ENCODE assay signal across 7 cellular contexts in genomic region chr9:125082197-125082596, GRCh38.
DNase-seq lines count a peak whose midpoint lies in the region; ATAC-seq, FAIRE-seq and TF ChIP-seq lines count a peak whose summit lies in the region.
"Not testable (repeated sequence)": the region's sequence is repeated elsewhere in the genome, so short reads cannot be mapped to it uniquely, and the experiment has no call there.

No MANE protein-coding gene starts in this region.

- H3K36me3 ChIP-seq in BLaER1 (peaks cover 59% of the 10 kb centered on the region), DND-41 (ENCODE audit: insufficient read depth, low read length) (peaks cover 24% of the 10 kb centered on the region)
- H3K36me3 ChIP-seq in HEK293 (ENCODE audit: control insufficient read depth in 2 of 2, insufficient read depth in 1 of 2, low read length in 2 of 2); K562 (ENCODE audit: control insufficient read depth, insufficient read depth, low read length): not testable (repeated sequence)

- not testable (repeated sequence) for H3K4me1 Mint-ChIP-seq in activated CD8-positive, alpha-beta T cell treated with anti-CD3 and anti-CD28 coated beads for 36 hours (ENCODE audit: low read depth)

- H2AFZ ChIP-seq in DND-41 (ENCODE audit: low read depth, low read length); K562 (ENCODE audit: low read depth, low read length): not testable (repeated sequence)

- peaks cover 68% of the 10 kb centered on the region for H3K9me3 ChIP-seq in BLaER1
- peaks cover 34% of the 10 kb centered on the region for H3K9me3 ChIP-seq in DND-41 (ENCODE audit: insufficient read depth, low read length, severe bottlenecking)
- H3K9me3 ChIP-seq in HEK293 (ENCODE audit: control insufficient read depth, insufficient read depth, low read depth, low read length) = not testable (repeated sequence)
- H3K9me3 ChIP-seq in K562 (replicated peaks; ENCODE audit: control insufficient read depth, insufficient read depth, low read depth, low read length) = peaks cover 12% of the 10 kb centered on the region

- not testable (repeated sequence) for H3K27me3 ChIP-seq in BLaER1; DND-41 (ENCODE audit: insufficient read depth, low read length, poor library complexity); K562 (ENCODE audit: control insufficient read depth in 2 of 2, insufficient read depth in 2 of 2, low read length in 2 of 2)

- TF ChIP-seq RAD21 in K562 (CRISPR knock-in tag; conservative IDR thresholded peaks at IDR 0.05 in 1 of 2, IDR thresholded peaks at IDR 0.05 in 1 of 2) = not testable (repeated sequence)

- not testable (repeated sequence) for H3K4me1 ChIP-seq in BLaER1; DND-41 (ENCODE audit: insufficient read depth, low read length); HEK293 (ENCODE audit: control insufficient read depth, insufficient read depth, low read length); K562 (replicated peaks in 1 of 2; ENCODE audit: control insufficient read depth in 2 of 2, insufficient read depth in 2 of 2, low read length in 2 of 2)

- not testable (repeated sequence) for H3K9me1 ChIP-seq in K562 (ENCODE audit: control insufficient read depth, insufficient read depth, low read length)

- intact Hi-C loops in activated CD8-positive, alpha-beta T cell treated with anti-CD3 and anti-CD28 coated beads for 36 hours (cut with micrococcal nuclease); K562 (cut with micrococcal nuclease): not testable (repeated sequence)

- not testable (repeated sequence) for TF ChIP-seq CTCF in DND-41 (IDR thresholded peaks at IDR 0.05; ENCODE audit: borderline replicate concordance, extremely low read depth, low read length, poor library complexity, severe bottlenecking); HEK293 (tag by site-specific recombination; IDR thresholded peaks at IDR 0.05); activated CD8-positive, alpha-beta T cell treated with anti-CD3 and anti-CD28 coated beads for 36 hours (IDR thresholded peaks at IDR 0.05); K562 (IDR thresholded peaks at IDR 0.05 in 2 of 3, conservative IDR thresholded peaks at IDR 0.05 in 1 of 3; ENCODE audit: insufficient read depth in 2 of 3, low read depth in 1 of 3, low read length in 3 of 3)

- peaks cover 27% of the 10 kb centered on the region for H3K36me3 Mint-ChIP-seq in activated CD8-positive, alpha-beta T cell treated with anti-CD3 and anti-CD28 coated beads for 36 hours (ENCODE audit: low read depth)

- ATAC-seq in DND-41 (ENCODE audit: insufficient read depth, low read depth); activated CD8-positive, alpha-beta T cell treated with anti-CD3 and anti-CD28 coated beads for 36 hours; K562: not testable (repeated sequence)

- not testable (repeated sequence) for H3K4me2 ChIP-seq in BLaER1; DND-41 (ENCODE audit: insufficient read depth, low read length); K562 (ENCODE audit: insufficient read depth, low read length)

- FAIRE-seq in K562 (lab: Jason Lieb, UNC) = not testable (repeated sequence)

- H3K9me3 Mint-ChIP-seq in activated CD8-positive, alpha-beta T cell treated with anti-CD3 and anti-CD28 coated beads for 36 hours = peaks cover 14% of the 10 kb centered on the region

- peak overlapping the region; percentile 32; the same call in 1 of the 2 replicates for H3K4me3 ChIP-seq in BLaER1
- H3K4me3 ChIP-seq in DND-41 (ENCODE audit: low read depth in 1 of 2, low read length in 2 of 2); HEK293 (ENCODE audit: low read depth, low read length); K562: not testable (repeated sequence)

- not testable (repeated sequence) for BruUV-seq in K562 (replicated peaks; lab: Mats Ljungman, UMichigan)

- not testable (repeated sequence) for H3K27ac Mint-ChIP-seq in activated CD8-positive, alpha-beta T cell treated with anti-CD3 and anti-CD28 coated beads for 36 hours

- H3K9ac ChIP-seq in BLaER1; DND-41 (ENCODE audit: low read depth, low read length); K562 (ENCODE audit: insufficient read depth in 1 of 2, low read depth in 2 of 2, low read length in 2 of 2): not testable (repeated sequence)

- peaks cover 62% of the 10 kb centered on the region for H3K79me2 ChIP-seq in DND-41 (ENCODE audit: insufficient read depth, low read length)
- not testable (repeated sequence) for H3K79me2 ChIP-seq in K562 (ENCODE audit: control insufficient read depth, insufficient read depth, low read length)

- CTCF ChIA-PET in HEK293 (lab: Yijun Ruan, JAX); activated CD8-positive, alpha-beta T cell treated with anti-CD3 and anti-CD28 coated beads for 36 hours (lab: Charles Lee); K562 (lab: Yijun Ruan, JAX; ENCODE audit: low intra/inter-chr PET ratio): not testable (repeated sequence)

- WGBS in K562 (ENCODE audit: insufficient coverage, low coverage, missing lambda C conversion rate) = 94% methylated on average over 6 of the region's 6 CpGs

- in situ Hi-C loops in K562 (cut with MboI) = not testable (repeated sequence)

- H3K27ac ChIP-seq in BLaER1; DND-41 (ENCODE audit: low read length); HEK293 (ENCODE audit: extremely low read depth, low read depth, low read length); K562 (ENCODE audit: extremely low read depth, low read depth, low read length): not testable (repeated sequence)

- DNase-seq in DND-41 (peak; percentile 30), islet precursor cell (peak; percentile 19)
- peak; percentile 7 for DNase-seq in activated CD4-positive, alpha-beta T cell treated with anti-CD3 and anti-CD28 coated beads for 48 hours
- DNase-seq in activated CD8-positive, alpha-beta T cell treated with anti-CD3 and anti-CD28 coated beads for 36 hours = peak; percentile 5
- DNase-seq in K562 (ENCODE audit: extremely low read depth in 1 of 4, low spot score in 3 of 4) = not testable (repeated sequence)

- TF ChIP-seq EP300 in K562 (IDR thresholded peaks at IDR 0.05; ENCODE audit: low read length) = not testable (repeated sequence)

- H3K4me3 Mint-ChIP-seq in activated CD8-positive, alpha-beta T cell treated with anti-CD3 and anti-CD28 coated beads for 36 hours = not testable (repeated sequence)

- H3K27me3 Mint-ChIP-seq in activated CD8-positive, alpha-beta T cell treated with anti-CD3 and anti-CD28 coated beads for 36 hours = not testable (repeated sequence)

- H4K20me1 ChIP-seq in BLaER1; DND-41 (ENCODE audit: insufficient read depth, low read length); K562 (replicated peaks; ENCODE audit: control insufficient read depth, insufficient read depth, low read length): not testable (repeated sequence)

- TF ChIP-seq POLR2A in K562 (conservative IDR thresholded peaks at IDR 0.05) = not testable (repeated sequence)

- POLR2A ChIA-PET in HEK293 (lab: Yijun Ruan, JAX); activated CD8-positive, alpha-beta T cell treated with anti-CD3 and anti-CD28 coated beads for 36 hours (lab: Charles Lee); K562 (lab: Yijun Ruan, JAX): not testable (repeated sequence)

TF ChIP-seq in HEK293, 187 proteins besides CTCF, POLR2A, EP300 and RAD21:
- peak; percentile 35 for TF ChIP-seq SETDB1 (IDR thresholded peaks at IDR 0.05; ENCODE audit: insufficient read length, low read length)

TF ChIP-seq in K562, 482 proteins besides CTCF, POLR2A, EP300 and RAD21:
- TF ChIP-seq CBX5 (IDR thresholded peaks at IDR 0.05; ENCODE audit: borderline replicate concordance, low read depth) (peak; percentile 84; the same call in 1 of the 2 replicates), TRIM28 (IDR thresholded peaks at IDR 0.05) (peak; percentile 74), CBX3 (IDR thresholded peaks at IDR 0.05; ENCODE audit: borderline replicate concordance in 1 of 2, low read length in 2 of 2) (peak in 1 of 2 experiments; percentile 50; a peak in 1 of 3 replicates), TRIM24 (IDR thresholded peaks at IDR 0.05) (0 out of 4 replicates have a peak, but pooled peaks of 1 of the 2 experiments have one; percentile 15), CBX1 (IDR thresholded peaks at IDR 0.05; ENCODE audit: low read depth) (peak; percentile 40; the same call in 1 of the 2 replicates), ZNF280A (IDR thresholded peaks at IDR 0.05; ENCODE audit: low read depth, partially characterized antibody) (peak; percentile 74)
TF ChIP-seq in K562: peak in this region for 6; not testable (repeated sequence) for 476.
